In the genomic region with DNA sequence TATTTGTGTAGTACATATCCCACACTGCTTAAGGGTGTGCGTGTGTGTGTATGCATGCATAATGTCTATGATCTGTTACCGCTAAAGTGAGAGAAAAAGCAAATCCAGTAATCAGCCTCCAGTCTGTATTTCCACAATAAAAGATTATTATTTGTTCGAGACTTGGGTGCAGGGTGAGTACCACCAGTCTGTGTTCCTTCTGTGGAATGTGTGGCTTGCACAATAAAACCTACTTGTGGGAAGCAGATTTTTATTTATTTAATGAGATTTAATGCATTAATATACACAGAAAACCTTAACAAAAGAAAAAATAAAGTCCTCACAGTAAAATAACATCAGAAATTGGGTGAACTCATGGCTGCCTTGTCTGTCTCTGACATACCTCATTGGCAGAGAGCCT, we compare ENCODE assay signal across 17 cellular contexts.
DNase-seq lines count a peak whose midpoint lies in the region; ATAC-seq and TF ChIP-seq lines count a peak whose summit lies in the region.
"Had no signal": no experiment of that assay in that cellular context is flagged by ENCODE, and none has a peak within 500 bp of the region (broad histone marks: within the 10 kb centered on the region; RNA-seq: fewer than 3 reads in every experiment).

No MANE protein-coding gene starts in this region.

- no peak overlapping the region for H3K9ac ChIP-seq in parathyroid adenoma
- H3K9ac ChIP-seq: SK-N-SH had no signal

- CTCF ChIA-PET in Panc1 (lab: Charles Lee): no interaction called here

- H3K36me3 ChIP-seq in Panc1 (ENCODE audit: control insufficient read depth, insufficient read depth, low read length) (no peaks in the 10 kb centered on the region), parathyroid adenoma (ENCODE audit: control insufficient read depth, insufficient read depth, low read length) (no peaks in the 10 kb centered on the region), left ventricle myocardium inferior (no peaks in the 10 kb centered on the region), prostate gland (no peaks in the 10 kb centered on the region)

- H3K4me3 ChIP-seq in Panc1 (ENCODE audit: low read depth in 2 of 2, low read length in 2 of 2) (no peak overlapping the region), fibroblast of mammary gland (ENCODE audit: control insufficient read depth, low read depth, low read length) (no peak overlapping the region), parathyroid adenoma (ENCODE audit: low read depth, low read length) (no peak overlapping the region), left ventricle myocardium inferior (no peak overlapping the region), prostate gland (no peak overlapping the region)

- H2AFZ ChIP-seq in parathyroid adenoma: peak overlapping the region; percentile 76

- no peak for TF ChIP-seq POLR2A in prostate gland (IDR thresholded peaks at IDR 0.05)

- peak; percentile 44 for DNase-seq in EH (ENCODE audit: low read depth)
- DNase-seq in Panc1 (ENCODE audit: low read depth, low spot score): no peak
- peak; percentile 23 for DNase-seq in fibroblast of mammary gland (ENCODE audit: low read depth)
- DNase-seq in left ventricle myocardium inferior: no peak
- DNase-seq in prostate gland (ENCODE audit: low spot score): no peak
- DNase-seq in mucosa of gallbladder (ENCODE audit: low spot score): no peak
- DNase-seq: CD4-positive, alpha-beta T cell; GOT3; KG1; NCI-H1048; NCI-H1436 treated with DMSO at 0.1 percent for 48 hours; NCI-H2081 treated with DMSO at 0.1 percent for 48 hours; NCI-H510A treated with DMSO at 0.1 percent for 48 hours; SHP77; SK-N-SH had no signal

- ATAC-seq in Panc1 (no peak), GM18498 (IDR thresholded peaks at IDR 0.05; ENCODE audit: unreplicated experiment) (no peak)

- no peaks in the 10 kb centered on the region for H3K27me3 ChIP-seq in Panc1 (ENCODE audit: control insufficient read depth, insufficient read depth, low read length)
- H3K27me3 ChIP-seq in parathyroid adenoma (ENCODE audit: control insufficient read depth, insufficient read depth, low read length): no peaks in the 10 kb centered on the region
- H3K27me3 ChIP-seq in left ventricle myocardium inferior (ENCODE audit: low read depth): no peaks in the 10 kb centered on the region
- H3K27me3 ChIP-seq in prostate gland (replicated peaks; ENCODE audit: insufficient read depth): no peaks in the 10 kb centered on the region

- in situ Hi-C loops in Panc1 (cut with HindIII; ENCODE audit: low pct_unique_long_range_greater_than_20kb, low sequenced_read_pairs): no loop called here

- no peaks in the 10 kb centered on the region for H3K79me2 ChIP-seq in parathyroid adenoma

- H3K4me1 ChIP-seq in Panc1 (ENCODE audit: control insufficient read depth, insufficient read depth, low read length) (no peaks in the 10 kb centered on the region), parathyroid adenoma (peaks cover 22% of the 10 kb centered on the region), left ventricle myocardium inferior (no peaks in the 10 kb centered on the region), prostate gland (replicated peaks) (no peaks in the 10 kb centered on the region)

- POLR2A ChIA-PET in Panc1 (lab: Charles Lee): no interaction called here

- no peak overlapping the region for H3K4me2 ChIP-seq in parathyroid adenoma (ENCODE audit: low read length)
- H3K4me2 ChIP-seq: SK-N-SH had no signal

- H3K27ac ChIP-seq in Panc1 (ENCODE audit: low read length): no peak overlapping the region; the same call in 1 of the 2 replicates
- no peak overlapping the region for H3K27ac ChIP-seq in parathyroid adenoma
- H3K27ac ChIP-seq in left ventricle myocardium inferior (replicated peaks): no peak overlapping the region
- no peak overlapping the region for H3K27ac ChIP-seq in prostate gland

- BruUV-seq in Panc1 (replicated peaks; lab: Mats Ljungman, UMichigan): no TSS peak

- intact Hi-C loops in Panc1 (cut with micrococcal nuclease; ENCODE audit: unreplicated experiment) (no loop called here), left ventricle myocardium inferior (cut with micrococcal nuclease) (no loop called here), prostate gland (cut with DNase I) (no loop called here)

- 58% methylated on average over 3 of the region's 3 CpGs for WGBS in prostate gland

- TF ChIP-seq CTCF in Panc1 (IDR thresholded peaks at IDR 0.05) (0 out of 2 replicates have a peak, but pooled peaks have one; percentile 3), fibroblast of mammary gland (conservative IDR thresholded peaks at IDR 0.05; ENCODE audit: control insufficient read depth, insufficient read depth, low read depth, low read length) (no peak), parathyroid adenoma (IDR thresholded peaks at IDR 0.05) (no peak), left ventricle myocardium inferior (IDR thresholded peaks at IDR 0.05; ENCODE audit: borderline replicate concordance) (no peak), prostate gland (IDR thresholded peaks at IDR 0.05) (no peak)

- H3K9me3 ChIP-seq in Panc1 (ENCODE audit: control insufficient read depth, insufficient read depth, low read depth, low read length) (no peaks in the 10 kb centered on the region), parathyroid adenoma (ENCODE audit: control insufficient read depth, low read length) (no peaks in the 10 kb centered on the region), left ventricle myocardium inferior (replicated peaks) (no peaks in the 10 kb centered on the region), prostate gland (no peaks in the 10 kb centered on the region)
- H3K9me3 ChIP-seq: SK-N-SH had no signal

Comparison
In these comparisons a context has a peak if more than half of its experiments do, and no peak if none do; other contexts are left out.
1. DNase-seq: peak in EH (single experiment) and fibroblast of mammary gland (single experiment); none in Panc1 (single experiment), left ventricle myocardium inferior (single experiment), prostate gland (single experiment) and mucosa of gallbladder (single experiment).